ENCODE assay signal across 8 cellular contexts in genomic region chr1:193104496-193104905, GRCh38. TPM values are rescaled to one million over a fixed set of nuclear protein-coding genes. Genes with fewer than 3 reads are reported as not detected.
DNase-seq lines count a peak whose midpoint lies in the region; ATAC-seq and TF ChIP-seq lines count a peak whose summit lies in the region.

No MANE protein-coding gene starts in this region.

- H3K36me3 ChIP-seq in CD4-positive, CD25-positive, alpha-beta regulatory T cell (ENCODE audit: control insufficient read depth, insufficient read depth, low read length) = peaks cover 8% of the 10 kb centered on the region
- H3K36me3 ChIP-seq in NT2/D1 (ENCODE audit: insufficient read depth, insufficient read length, low read length) (peaks cover 19% of the 10 kb centered on the region), heart left ventricle (peaks cover 0 to 18% (median 13%) of the 10 kb centered on the region in 9 donors), osteoblast (ENCODE audit: insufficient read depth, low read length) (peaks cover 12% of the 10 kb centered on the region)

- H4K20me1 ChIP-seq in osteoblast (ENCODE audit: insufficient read depth, low read length) = peaks cover 2% of the 10 kb centered on the region

- H3K79me2 ChIP-seq in osteoblast (ENCODE audit: insufficient read depth, low read length) = peaks cover 44% of the 10 kb centered on the region

- H3K9me3 ChIP-seq in CD4-positive, CD25-positive, alpha-beta regulatory T cell (ENCODE audit: control insufficient read depth in 2 of 2, low read length in 2 of 2) = no peaks in the 10 kb centered on the region
- H3K9me3 ChIP-seq in NT2/D1 (ENCODE audit: insufficient read depth, low read length) (no peaks in the 10 kb centered on the region), heart left ventricle (no peaks in the 10 kb centered on the region), osteoblast (ENCODE audit: low read depth, low read length) (no peaks in the 10 kb centered on the region)

- peaks cover 22% of the 10 kb centered on the region for H3K4me1 ChIP-seq in CD4-positive, CD25-positive, alpha-beta regulatory T cell (ENCODE audit: control insufficient read depth, insufficient read depth, low read length, poor library complexity, severe bottlenecking)
- H3K4me1 ChIP-seq in NT2/D1 (ENCODE audit: insufficient read depth, insufficient read length) = no peaks in the 10 kb centered on the region
- H3K4me1 ChIP-seq in heart left ventricle = peaks cover 3 to 25% (median 13%) of the 10 kb centered on the region in 12 donors
- peaks cover 13% of the 10 kb centered on the region for H3K4me1 ChIP-seq in osteoblast (ENCODE audit: insufficient read depth, low read length)

- H3K4me3 Mint-ChIP-seq in CD4-positive, CD25-positive, alpha-beta regulatory T cell = peak overlapping the region; percentile 94 to 98 (median 96)

- H3K27me3 ChIP-seq in CD4-positive, CD25-positive, alpha-beta regulatory T cell (ENCODE audit: control insufficient read depth, insufficient read depth, low read length) = no peaks in the 10 kb centered on the region
- H3K27me3 ChIP-seq in NT2/D1 (ENCODE audit: insufficient read depth, insufficient read length) (peaks cover 14% of the 10 kb centered on the region), heart left ventricle (no peaks in the 10 kb centered on the region), osteoblast (ENCODE audit: insufficient read depth, low read length) (no peaks in the 10 kb centered on the region)

- peak overlapping the region; percentile 88 for H3K9ac ChIP-seq in NT2/D1 (ENCODE audit: insufficient read length, low read depth)

- H3K9me3 Mint-ChIP-seq in CD4-positive, CD25-positive, alpha-beta regulatory T cell = peaks cover 0 to 1% (median 0%) of the 10 kb centered on the region in 7 donors

- peak overlapping the region; percentile 74 for H2AFZ ChIP-seq in osteoblast (ENCODE audit: low read length)

- TF ChIP-seq POLR2A in heart left ventricle (IDR thresholded peaks at IDR 0.05) = no peak

- peak overlapping the region; percentile 87 to 92 (median 89) for H3K27ac Mint-ChIP-seq in CD4-positive, CD25-positive, alpha-beta regulatory T cell

- peak; percentile 8 to 10 for ATAC-seq in CD4-positive, CD25-positive, alpha-beta regulatory T cell (ENCODE audit: low read depth in 2 of 2)
- ATAC-seq in GM18861 (IDR thresholded peaks at IDR 0.05; ENCODE audit: unreplicated experiment) (peak; percentile 35), HG03045 (IDR thresholded peaks at IDR 0.05; ENCODE audit: unreplicated experiment) (peak; percentile 45), heart left ventricle (peak; percentile 20 to 65 (median 54))

- peak overlapping the region; percentile 45 for H3K27ac ChIP-seq in CD4-positive, CD25-positive, alpha-beta regulatory T cell (ENCODE audit: insufficient read depth, low read length, poor library complexity, severe bottlenecking)
- peak overlapping the region; percentile 48 for H3K27ac ChIP-seq in adipose tissue (ENCODE audit: low read depth, low read length)
- H3K27ac ChIP-seq in heart left ventricle = peak overlapping the region; percentile 70 to 99 (median 92)
- H3K27ac ChIP-seq in osteoblast (ENCODE audit: low read depth, low read length) = peak overlapping the region; percentile 77

- no peak for DNase-seq in CD4-positive, CD25-positive, alpha-beta regulatory T cell
- DNase-seq in NT2/D1 (ENCODE audit: low read depth, low spot score) (no peak), heart left ventricle (peak; percentile 29 to 73 (median 56)), osteoblast (ENCODE audit: insufficient read length, low spot score, missing footprints) (peak; percentile 89), NCI-H774 (lab: John Stamatoyannopoulos, UW) (no peak)

- WGBS in adipose tissue, 3 donors = 1% methylated on average over 24 of the region's 24 CpGs
- WGBS in heart left ventricle, 4 donors = 0 to 1% (median 0%) methylated on average over 14 to 24 of the region's 24 CpGs

- H3K27me3 Mint-ChIP-seq in CD4-positive, CD25-positive, alpha-beta regulatory T cell = peaks cover 13% of the 10 kb centered on the region

- TF ChIP-seq CTCF in heart left ventricle (IDR thresholded peaks at IDR 0.05) (peak in 1 of 12 donors; percentile 3), osteoblast (IDR thresholded peaks at IDR 0.05; ENCODE audit: extremely low read depth, low read depth, low read length) (no peak)

- peak overlapping the region; percentile 92 for H3K4me2 ChIP-seq in osteoblast (ENCODE audit: insufficient read depth, low read length)

- H3K36me3 Mint-ChIP-seq in CD4-positive, CD25-positive, alpha-beta regulatory T cell = peaks cover 6% of the 10 kb centered on the region

- peaks cover 0 to 30% (median 25%) of the 10 kb centered on the region in 4 donors for H3K4me1 Mint-ChIP-seq in CD4-positive, CD25-positive, alpha-beta regulatory T cell

- peak overlapping the region; percentile 90 for H3K4me3 ChIP-seq in CD4-positive, CD25-positive, alpha-beta regulatory T cell (ENCODE audit: low read depth, low read length)
- peak overlapping the region; percentile 89 for H3K4me3 ChIP-seq in NT2/D1 (ENCODE audit: insufficient read length, low read depth)
- peak overlapping the region; percentile 78 to 96 (median 88) for H3K4me3 ChIP-seq in heart left ventricle
- H3K4me3 ChIP-seq in osteoblast (ENCODE audit: insufficient read depth, low read length) = peak overlapping the region; percentile 76

- intact Hi-C loops in heart left ventricle (cut with DNase I) = loop anchor here in 5 of 10 donors (2.0 to 10.0 kb wide), 6 partner anchors 16 to 300 kb away; partner anchors contain the start of genes CDC73 (in 2 of the 5), RGS2 (in 2 of the 5), RO60 (in 2 of the 5) and UCHL5 (in 2 of the 5)

RNA-seq across cellular contexts. Expression of gene GLRX2, which starts 0.7 kb away (rescaled TPM):
- 5.2 TPM for total RNA-seq in CD4-positive, CD25-positive, alpha-beta regulatory T cell
- polyA plus RNA-seq in CD4-positive, CD25-positive, alpha-beta regulatory T cell = 10 to 100 TPM in 3 of 4 donors, 1 to 10 TPM in 1; 9.1 to 13.8 (median 12.5) TPM
- polyA plus RNA-seq in adipose tissue (10 to 100 TPM in 2 of 3 donors, 1 to 10 TPM in 1; 9.0 to 16.8 (median 15.9) TPM), heart left ventricle (10 to 100 TPM; 45.3 to 57.6 TPM)
- total RNA-seq in heart left ventricle (100 to 1,000 TPM in 1 of 9 donors, 10 to 100 TPM in 8; 11.0 to 102 (median 28.5) TPM), osteoblast (9.4 and 10.9 TPM in 2 replicates)

RNA-seq across cellular contexts. Expression of gene CDC73, which starts 17.3 kb away (rescaled TPM):
- 81.0 TPM for total RNA-seq in CD4-positive, CD25-positive, alpha-beta regulatory T cell
- 10 to 100 TPM; 59.3 to 77.6 (median 63.3) TPM for polyA plus RNA-seq in CD4-positive, CD25-positive, alpha-beta regulatory T cell
- polyA plus RNA-seq in adipose tissue (10 to 100 TPM in 2 of 3 donors, 1 to 10 TPM in 1; 7.6 to 17.9 (median 12.9) TPM), heart left ventricle (10 to 100 TPM in 1 of 2 donors, 1 to 10 TPM in 1; 8.3 to 20.7 TPM)
- total RNA-seq in heart left ventricle (10 to 100 TPM; 26.6 to 57.3 (median 53.6) TPM), osteoblast (23.0 and 29.7 TPM in 2 replicates)

RNA-seq across cellular contexts. Expression of gene RO60, which starts 45.1 kb away (rescaled TPM):
- total RNA-seq in CD4-positive, CD25-positive, alpha-beta regulatory T cell = 67.2 TPM
- polyA plus RNA-seq in CD4-positive, CD25-positive, alpha-beta regulatory T cell = 100 to 1,000 TPM; 119 to 157 (median 133) TPM
- polyA plus RNA-seq in adipose tissue (10 to 100 TPM in 2 of 3 donors, 1 to 10 TPM in 1; 4.6 to 12.5 (median 11.8) TPM), heart left ventricle (10 to 100 TPM in 1 of 2 donors, 1 to 10 TPM in 1; 5.9 to 20.5 TPM)
- total RNA-seq in heart left ventricle (10 to 100 TPM; 48.3 to 67.7 (median 55.6) TPM), osteoblast (132 and 138 TPM in 2 replicates)

RNA-seq across cellular contexts. Expression of gene UCHL5, which starts 45.3 kb away (rescaled TPM):
- total RNA-seq in CD4-positive, CD25-positive, alpha-beta regulatory T cell = 20.5 TPM
- polyA plus RNA-seq in CD4-positive, CD25-positive, alpha-beta regulatory T cell = 10 to 100 TPM; 52.5 to 55.5 (median 53.5) TPM
- polyA plus RNA-seq in adipose tissue = 10 to 100 TPM; 14.4 to 16.0 (median 15.0) TPM
- total RNA-seq in heart left ventricle = 10 to 100 TPM; 28.8 to 45.3 (median 37.1) TPM
- polyA plus RNA-seq in heart left ventricle = 10 to 100 TPM; 21.4 to 30.8 TPM
- total RNA-seq in osteoblast = 28.0 and 34.4 TPM in 2 replicates

Comparison
In these comparisons a context has a peak if more than half of its experiments do, and no peak if none do; other contexts are left out.
1. DNase-seq: peak in heart left ventricle (5 of 5) and osteoblast (single experiment); none in CD4-positive, CD25-positive, alpha-beta regulatory T cell (0 of 3), NT2/D1 (single experiment) and NCI-H774 (single experiment).
2. Peak in every context shown above with its lines, with median percentiles within 50 percentile points of each other: ATAC-seq, H3K27ac ChIP-seq and H3K4me3 ChIP-seq.